In genomic region chr12:111585619-111586135, GRCh38 we compare ENCODE assay signal across 15 cellular contexts. TPM values are rescaled to one million over a fixed set of nuclear protein-coding genes. Genes with fewer than 3 reads are reported as not detected.
DNase-seq lines count a peak whose midpoint lies in the region; ATAC-seq and TF ChIP-seq lines count a peak whose summit lies in the region.
"Had no signal": no experiment of that assay in that cellular context is flagged by ENCODE, and none has a peak within 500 bp of the region (broad histone marks: within the 10 kb centered on the region; RNA-seq: fewer than 3 reads in every experiment).

No MANE protein-coding gene starts in this region.

- intact Hi-C loops in PC-3 (cut with micrococcal nuclease), result no loop called here
- intact Hi-C loops in left cardiac atrium (cut with DNase I), result no loop called here

- no peaks in the 10 kb centered on the region for H3K27me3 ChIP-seq in PC-3 (ENCODE audit: low read length)
- no peaks in the 10 kb centered on the region for H3K27me3 ChIP-seq in endodermal cell (ENCODE audit: control insufficient read depth, insufficient read depth, low read length, poor library complexity, severe bottlenecking)
- H3K27me3 ChIP-seq: MG63 had no signal

- H3K4me3 ChIP-seq in PC-3 (ENCODE audit: low read length) (no peak overlapping the region), endodermal cell (ENCODE audit: low read length) (no peak overlapping the region)
- H3K4me3 ChIP-seq: MG63 had no signal

- H3K9me3 Mint-ChIP-seq in endodermal cell, result no peaks in the 10 kb centered on the region
- no peaks in the 10 kb centered on the region for H3K9me3 Mint-ChIP-seq in effector memory CD8-positive, alpha-beta T cell
- no peaks in the 10 kb centered on the region for H3K9me3 Mint-ChIP-seq in activated CD4-positive, alpha-beta memory T cell treated with anti-CD3 and anti-CD28 coated beads, Interleukin-2, amount 10 ng/mL, durations not matched to agents 7 days and 5 days

- H2AFZ ChIP-seq in PC-3 (ENCODE audit: low read length), result no peak overlapping the region

- H3K4me1 Mint-ChIP-seq in endodermal cell, result no peaks in the 10 kb centered on the region
- H3K4me1 Mint-ChIP-seq in effector memory CD8-positive, alpha-beta T cell (ENCODE audit: low read depth in 2 of 2), result peaks cover 8 to 13% of the 10 kb centered on the region in 2 donors
- no peaks in the 10 kb centered on the region for H3K4me1 Mint-ChIP-seq in activated CD4-positive, alpha-beta memory T cell treated with anti-CD3 and anti-CD28 coated beads, Interleukin-2, amount 10 ng/mL, durations not matched to agents 7 days and 5 days

- no peaks in the 10 kb centered on the region for H3K27me3 Mint-ChIP-seq in endodermal cell (ENCODE audit: insufficient read depth)
- no peaks in the 10 kb centered on the region for H3K27me3 Mint-ChIP-seq in effector memory CD8-positive, alpha-beta T cell
- H3K27me3 Mint-ChIP-seq in activated CD4-positive, alpha-beta memory T cell treated with anti-CD3 and anti-CD28 coated beads, Interleukin-2, amount 10 ng/mL, durations not matched to agents 7 days and 5 days, result no peaks in the 10 kb centered on the region

- peak overlapping the region; percentile 33; the same call in 1 of the 2 replicates for H3K27ac ChIP-seq in PC-3 (ENCODE audit: low read length)
- no peak overlapping the region for H3K27ac ChIP-seq in endodermal cell (ENCODE audit: low read depth, low read length)

- no peaks in the 10 kb centered on the region for H3K9me3 ChIP-seq in PC-3 (ENCODE audit: low read length)
- H3K9me3 ChIP-seq in endodermal cell (ENCODE audit: control insufficient read depth, low read length), result no peaks in the 10 kb centered on the region
- H3K9me3 ChIP-seq: MG63 had no signal

- H3K4me1 ChIP-seq in PC-3 (ENCODE audit: insufficient read depth, low read length) (0 out of 2 replicates have a peak, but pooled peaks cover 3% of the 10 kb centered on the region), endodermal cell (ENCODE audit: control insufficient read depth, insufficient read depth, low read length) (no peaks in the 10 kb centered on the region)

- peaks cover 100% of the 10 kb centered on the region for H3K79me2 ChIP-seq in PC-3 (ENCODE audit: low read length)

- H3K4me3 Mint-ChIP-seq in endodermal cell, result no peak overlapping the region
- H3K4me3 Mint-ChIP-seq in effector memory CD8-positive, alpha-beta T cell, result no peak overlapping the region
- no peak overlapping the region for H3K4me3 Mint-ChIP-seq in activated CD4-positive, alpha-beta memory T cell treated with anti-CD3 and anti-CD28 coated beads, Interleukin-2, amount 10 ng/mL, durations not matched to agents 7 days and 5 days

- BruUV-seq in PC-3 (replicated peaks; lab: Mats Ljungman, UMichigan), result no TSS peak

- H3K9me2 ChIP-seq in PC-3 (replicated peaks; ENCODE audit: low read length), result no peaks in the 10 kb centered on the region

- WGBS in endodermal cell (ENCODE audit: insufficient coverage in 1 of 2, insufficient read length in 1 of 2), 2 experiments, result 97 to 100% methylated on average over 4 to 7 of the region's 7 CpGs

- H3F3A ChIP-seq in PC-3 (ENCODE audit: low read length, unreplicated experiment), result no peaks in the 10 kb centered on the region

- H3K36me3 Mint-ChIP-seq in endodermal cell (ENCODE audit: low read depth), result peaks cover 15% of the 10 kb centered on the region
- peaks cover 12% of the 10 kb centered on the region for H3K36me3 Mint-ChIP-seq in effector memory CD8-positive, alpha-beta T cell (ENCODE audit: insufficient read depth)
- peaks cover 2% of the 10 kb centered on the region for H3K36me3 Mint-ChIP-seq in activated CD4-positive, alpha-beta memory T cell treated with anti-CD3 and anti-CD28 coated beads, Interleukin-2, amount 10 ng/mL, durations not matched to agents 7 days and 5 days (ENCODE audit: low read depth)

- H4K20me1 ChIP-seq in PC-3 (ENCODE audit: low read length), result peaks cover 10% of the 10 kb centered on the region; the same call in 1 of the 2 replicates

- POLR2A ChIA-PET in PC-3 (lab: Charles Lee; ENCODE audit: unreplicated experiment), result no interaction called here
- POLR2A ChIA-PET in activated CD4-positive, alpha-beta memory T cell treated with anti-CD3 and anti-CD28 coated beads, Interleukin-2, amount 10 ng/mL, durations not matched to agents 7 days and 5 days (lab: Charles Lee), result no interaction called here

- no peak for ATAC-seq in PC-3
- ATAC-seq in left cardiac atrium, result no peak
- no peak for ATAC-seq in effector memory CD8-positive, alpha-beta T cell (replicated peaks)

- H3K27ac Mint-ChIP-seq in endodermal cell, result no peak overlapping the region
- no peak overlapping the region for H3K27ac Mint-ChIP-seq in effector memory CD8-positive, alpha-beta T cell
- no peak overlapping the region for H3K27ac Mint-ChIP-seq in activated CD4-positive, alpha-beta memory T cell treated with anti-CD3 and anti-CD28 coated beads, Interleukin-2, amount 10 ng/mL, durations not matched to agents 7 days and 5 days

- CTCF ChIA-PET in PC-3 (lab: Charles Lee), result interaction anchor here (0.7 to 1.2 kb wide), 3 partner anchors 14 to 84 kb away, joined by 4 to 7 read pairs (median 4); no protein-coding TSS in a partner anchor
- CTCF ChIA-PET in activated CD4-positive, alpha-beta memory T cell treated with anti-CD3 and anti-CD28 coated beads, Interleukin-2, amount 10 ng/mL, durations not matched to agents 7 days and 5 days (lab: Charles Lee), result interaction anchor here (0.6 kb wide), 1 partner anchor 228 kb away, joined by 3 read pairs; no protein-coding TSS in a partner anchor

- peak; percentile 8 for DNase-seq in stimulated activated CD4-positive, alpha-beta T cell treated with anti-CD3 and anti-CD28 coated beads, Interleukin-1b, Interleukin-23, amount 100 ng/mL, for 48 hours
- no peak for DNase-seq in stimulated activated CD4-positive, alpha-beta T cell treated with anti-CD3 and anti-CD28 coated beads, Interleukin-15, amount 100 ng/mL, for 24 hours
- DNase-seq in PC-3 (no peak), endodermal cell (peak; percentile 47), left cardiac atrium (no peak), anterior cingulate cortex (lab: John Stamatoyannopoulos, UW) (no peak)
- DNase-seq in effector memory CD8-positive, alpha-beta T cell, result no peak
- no peak for DNase-seq in activated CD4-positive, alpha-beta memory T cell treated with anti-CD3 and anti-CD28 coated beads, Interleukin-2, amount 10 ng/mL, durations not matched to agents 7 days and 5 days
- DNase-seq: C1 segment of cervical spinal cord, DMS153, MG63, NCI-H1436, NCI-H2029 treated with DMSO at 0.1 percent for 48 hours, NCI-H510A treated with DMSO at 0.1 percent for 48 hours, RPMI8226 had no signal

- no peak overlapping the region for H3K4me2 ChIP-seq in PC-3 (ENCODE audit: low read length)

- H3K9ac ChIP-seq in PC-3 (ENCODE audit: low read length), result no peak overlapping the region
- H3K9ac ChIP-seq in endodermal cell (ENCODE audit: extremely low read depth, low read length, poor library complexity, severe bottlenecking), result no peak overlapping the region

- H3K36me3 ChIP-seq in PC-3 (ENCODE audit: low read depth, low read length) (no peaks in the 10 kb centered on the region), endodermal cell (ENCODE audit: control insufficient read depth, insufficient read depth, low read length) (peaks cover 4% of the 10 kb centered on the region)

- no peak for TF ChIP-seq CTCF in PC-3 (conservative IDR thresholded peaks at IDR 0.05; ENCODE audit: low read depth, low read length)
- no peak for TF ChIP-seq CTCF in endodermal cell (conservative IDR thresholded peaks at IDR 0.05)

RNA-seq across cellular contexts. Expression of gene ATXN2, which starts 13.4 kb away (rescaled TPM):
- total RNA-seq in PC-3 (2014; rRNA removed) (17.2 and 24.3 TPM in 2 replicates), endodermal cell (10 to 100 TPM; 85.7 to 87.3 TPM), left cardiac atrium (10 to 100 TPM; 43.7 to 54.0 TPM)
- 66.0 TPM for polyA plus RNA-seq in endodermal cell (2013, experiment 1 of 2)
- polyA plus RNA-seq in endodermal cell (2013, experiment 2 of 2), result 60.3 TPM
- 10 to 100 TPM; 35.1 to 35.3 TPM for total RNA-seq in activated CD4-positive, alpha-beta memory T cell treated with anti-CD3 and anti-CD28 coated beads, Interleukin-2, amount 10 ng/mL, durations not matched to agents 7 days and 5 days

Comparison
In these comparisons a context has a peak if more than half of its experiments do, and no peak if none do; other contexts are left out.
1. DNase-seq: peak in stimulated activated CD4-positive, alpha-beta T cell treated with anti-CD3 and anti-CD28 coated beads, Interleukin-1b, Interleukin-23, amount 100 ng/mL, for 48 hours (single experiment) and endodermal cell (single experiment); none in stimulated activated CD4-positive, alpha-beta T cell treated with anti-CD3 and anti-CD28 coated beads, Interleukin-15, amount 100 ng/mL, for 24 hours (single experiment), PC-3 (single experiment), left cardiac atrium (single experiment), effector memory CD8-positive, alpha-beta T cell (0 of 3), activated CD4-positive, alpha-beta memory T cell treated with anti-CD3 and anti-CD28 coated beads, Interleukin-2, amount 10 ng/mL, durations not matched to agents 7 days and 5 days (single experiment) and anterior cingulate cortex (0 of 58).